11 cellular contexts compared by ENCODE assay signal in the genomic region with DNA sequence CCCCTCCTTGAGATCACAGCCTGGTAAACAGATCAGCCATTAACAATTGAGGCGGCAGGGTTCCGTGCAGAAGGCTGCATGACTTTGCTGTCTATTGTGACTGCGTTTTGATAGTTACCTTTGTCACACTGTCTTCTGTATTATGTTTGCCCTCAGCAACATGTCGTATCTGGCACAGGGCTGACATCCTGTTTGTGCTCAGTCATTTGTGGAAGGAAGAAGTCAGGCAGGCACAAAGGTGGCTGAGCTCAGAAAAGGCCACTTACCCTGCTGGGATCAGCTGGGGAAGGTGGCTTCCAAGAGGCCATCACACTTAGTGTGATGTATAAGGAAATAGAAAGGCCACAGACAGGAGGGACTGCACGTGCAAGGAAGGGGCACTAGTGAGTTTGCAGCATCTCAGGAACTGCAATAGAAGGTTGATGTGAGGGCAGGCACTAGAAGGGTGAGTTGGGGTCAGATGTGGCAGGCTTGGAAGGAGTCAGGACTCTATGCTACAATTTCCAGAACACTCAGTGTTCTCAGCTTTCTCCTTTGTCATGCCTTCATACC. TPM values are rescaled to one million over a fixed set of nuclear protein-coding genes. Genes with fewer than 3 reads are reported as not detected.
DNase-seq lines count a peak whose midpoint lies in the region; ATAC-seq and TF ChIP-seq lines count a peak whose summit lies in the region.
"Had no signal": no experiment of that assay in that cellular context is flagged by ENCODE, and none has a peak within 500 bp of the region (broad histone marks: within the 10 kb centered on the region; RNA-seq: fewer than 3 reads in every experiment).

No MANE protein-coding gene starts in this region.

- H3K36me3 Mint-ChIP-seq in activated naive CD4-positive, alpha-beta T cell treated with anti-CD3 and anti-CD28 coated beads, Interleukin-2, amount 10 ng/mL, durations not matched to agents 7 days and 5 days: peaks cover 67% of the 10 kb centered on the region
- peaks cover 79% of the 10 kb centered on the region for H3K36me3 Mint-ChIP-seq in activated CD8-positive, alpha-beta T cell treated with anti-CD3 and anti-CD28 coated beads, Interleukin-2, amount 10 ng/mL, durations not matched to agents 7 days and 5 days (ENCODE audit: low read depth)
- peaks cover 35% of the 10 kb centered on the region for H3K36me3 Mint-ChIP-seq in mesothelial cell of epicardium

- ATAC-seq in activated CD8-positive, alpha-beta T cell treated with anti-CD3 and anti-CD28 coated beads, Interleukin-2, amount 10 ng/mL, durations not matched to agents 7 days and 5 days: peak; percentile 80
- peak in 1 of 2 donors; percentile 34 for ATAC-seq in upper lobe of left lung (ENCODE audit: low FRiP score in 2 of 2)
- no peak for ATAC-seq in GM21723 (IDR thresholded peaks at IDR 0.05; ENCODE audit: unreplicated experiment)

- DNase-seq in activated naive CD4-positive, alpha-beta T cell treated with anti-CD3 and anti-CD28 coated beads, Interleukin-2, amount 10 ng/mL, durations not matched to agents 7 days and 5 days: peak; percentile 56
- no peak for DNase-seq in activated naive CD4-positive, alpha-beta T cell treated with Interleukin-2 at 50 U/mL for 16 hours
- DNase-seq in activated CD8-positive, alpha-beta T cell treated with anti-CD3 and anti-CD28 coated beads, Interleukin-2, amount 10 ng/mL, durations not matched to agents 7 days and 5 days: peak; percentile 52
- DNase-seq in mesothelial cell of epicardium (ENCODE audit: low spot score in 2 of 2, unreplicated experiment in 2 of 2) (no peak), upper lobe of left lung (no peak), SK-N-DZ (ENCODE audit: low spot score) (no peak), NCI-H2171 treated with DMSO at 0.1 percent for 48 hours (lab: John Stamatoyannopoulos, UW) (no peak)
- DNase-seq: glutamatergic neuron, tibial artery had no signal

- no peak for TF ChIP-seq CTCF in mesothelial cell of epicardium (IDR thresholded peaks at IDR 0.05; ENCODE audit: unreplicated experiment)
- TF ChIP-seq CTCF in upper lobe of left lung (IDR thresholded peaks at IDR 0.05): no peak

- no peaks in the 10 kb centered on the region for H3K27me3 ChIP-seq in upper lobe of left lung
- H3K27me3 ChIP-seq: tibial artery had no signal

- TF ChIP-seq EP300 in upper lobe of left lung (IDR thresholded peaks at IDR 0.05): no peak

- no peak overlapping the region for H3K4me3 ChIP-seq in upper lobe of left lung
- H3K4me3 ChIP-seq: SK-N-MC, tibial artery had no signal

- 36 to 46% methylated on average over 5 of the region's 5 CpGs for WGBS in upper lobe of left lung, 2 donors

- no peak for TF ChIP-seq POLR2A in upper lobe of left lung (IDR thresholded peaks at IDR 0.05)

- peaks cover 4% of the 10 kb centered on the region for H3K9me3 Mint-ChIP-seq in activated naive CD4-positive, alpha-beta T cell treated with anti-CD3 and anti-CD28 coated beads, Interleukin-2, amount 10 ng/mL, durations not matched to agents 7 days and 5 days
- peaks cover 8% of the 10 kb centered on the region for H3K9me3 Mint-ChIP-seq in activated CD8-positive, alpha-beta T cell treated with anti-CD3 and anti-CD28 coated beads, Interleukin-2, amount 10 ng/mL, durations not matched to agents 7 days and 5 days (ENCODE audit: insufficient read depth)
- H3K9me3 Mint-ChIP-seq in mesothelial cell of epicardium: peaks cover 7% of the 10 kb centered on the region

- H3K4me1 ChIP-seq in upper lobe of left lung: peaks cover 63 to 92% (median 78%) of the 10 kb centered on the region in 4 donors

- H3K4me1 Mint-ChIP-seq in activated naive CD4-positive, alpha-beta T cell treated with anti-CD3 and anti-CD28 coated beads, Interleukin-2, amount 10 ng/mL, durations not matched to agents 7 days and 5 days: peaks cover 65% of the 10 kb centered on the region
- H3K4me1 Mint-ChIP-seq in activated CD8-positive, alpha-beta T cell treated with anti-CD3 and anti-CD28 coated beads, Interleukin-2, amount 10 ng/mL, durations not matched to agents 7 days and 5 days (ENCODE audit: low read depth): peaks cover 58% of the 10 kb centered on the region
- peaks cover 15% of the 10 kb centered on the region for H3K4me1 Mint-ChIP-seq in mesothelial cell of epicardium

- peak overlapping the region; percentile 45 for H3K4me3 Mint-ChIP-seq in activated naive CD4-positive, alpha-beta T cell treated with anti-CD3 and anti-CD28 coated beads, Interleukin-2, amount 10 ng/mL, durations not matched to agents 7 days and 5 days
- H3K4me3 Mint-ChIP-seq in activated CD8-positive, alpha-beta T cell treated with anti-CD3 and anti-CD28 coated beads, Interleukin-2, amount 10 ng/mL, durations not matched to agents 7 days and 5 days: no peak overlapping the region
- no peak overlapping the region for H3K4me3 Mint-ChIP-seq in mesothelial cell of epicardium

- H3K36me3 ChIP-seq in upper lobe of left lung: peaks cover 0 to 43% (median 6%) of the 10 kb centered on the region in 4 donors

- peak overlapping the region; percentile 90 for H3K27ac Mint-ChIP-seq in activated naive CD4-positive, alpha-beta T cell treated with anti-CD3 and anti-CD28 coated beads, Interleukin-2, amount 10 ng/mL, durations not matched to agents 7 days and 5 days
- H3K27ac Mint-ChIP-seq in activated CD8-positive, alpha-beta T cell treated with anti-CD3 and anti-CD28 coated beads, Interleukin-2, amount 10 ng/mL, durations not matched to agents 7 days and 5 days: peak overlapping the region; percentile 84
- peak overlapping the region; percentile 40 for H3K27ac Mint-ChIP-seq in mesothelial cell of epicardium

- CTCF ChIA-PET in activated naive CD4-positive, alpha-beta T cell treated with anti-CD3 and anti-CD28 coated beads, Interleukin-2, amount 10 ng/mL, durations not matched to agents 7 days and 5 days (lab: Charles Lee): interaction anchor here (1.0 kb wide), 2 partner anchors 14 to 35 kb away, joined by 3 to 5 read pairs; no protein-coding TSS in a partner anchor
- CTCF ChIA-PET in activated CD8-positive, alpha-beta T cell treated with anti-CD3 and anti-CD28 coated beads, Interleukin-2, amount 10 ng/mL, durations not matched to agents 7 days and 5 days (lab: Charles Lee): interaction anchor here (0.8 to 10.8 kb wide), 9 partner anchors 11 to 57 kb away, joined by 3 to 85 read pairs (median 5); a partner anchor contains a TSS

- POLR2A ChIA-PET in activated CD8-positive, alpha-beta T cell treated with anti-CD3 and anti-CD28 coated beads, Interleukin-2, amount 10 ng/mL, durations not matched to agents 7 days and 5 days (lab: Charles Lee): interaction anchor here (1.1 to 4.0 kb wide), 2 partner anchors 13 to 22 kb away, joined by 3 to 37 read pairs; a partner anchor contains a TSS

- no peaks in the 10 kb centered on the region for H3K9me3 ChIP-seq in upper lobe of left lung
- H3K9me3 ChIP-seq: tibial artery had no signal

- peak overlapping the region in 3 of 4 donors; percentile 0 to 73 (median 45) for H3K27ac ChIP-seq in upper lobe of left lung
- H3K27ac ChIP-seq: SK-N-MC, tibial artery had no signal

- no peaks in the 10 kb centered on the region for H3K27me3 Mint-ChIP-seq in activated naive CD4-positive, alpha-beta T cell treated with anti-CD3 and anti-CD28 coated beads, Interleukin-2, amount 10 ng/mL, durations not matched to agents 7 days and 5 days
- H3K27me3 Mint-ChIP-seq in activated CD8-positive, alpha-beta T cell treated with anti-CD3 and anti-CD28 coated beads, Interleukin-2, amount 10 ng/mL, durations not matched to agents 7 days and 5 days (ENCODE audit: low read depth): no peaks in the 10 kb centered on the region
- no peaks in the 10 kb centered on the region for H3K27me3 Mint-ChIP-seq in mesothelial cell of epicardium (ENCODE audit: low read depth)

RNA-seq across cellular contexts. Expression of a gene that starts 13.4 kb away (rescaled TPM):
- total RNA-seq in activated CD8-positive, alpha-beta T cell treated with anti-CD3 and anti-CD28 coated beads, Interleukin-2, amount 10 ng/mL, durations not matched to agents 7 days and 5 days: 100 to 1,000 TPM; 108 to 115 TPM
- total RNA-seq in mesothelial cell of epicardium: 41.2 to 45.3 TPM (median 43.6 TPM) in 3 replicates
- total RNA-seq in upper lobe of left lung: 100 to 1,000 TPM in 2 of 6 donors, 10 to 100 TPM in 4; 63.1 to 247 (median 92.9) TPM
- 9.1 and 14.0 TPM in 2 replicates for polyA plus RNA-seq in SK-N-DZ (2014; cell fraction: cytosol; rRNA removed)
- 13.7 and 17.4 TPM in 2 replicates for polyA plus RNA-seq in SK-N-DZ (2014; cell fraction: nucleus; rRNA removed)

RNA-seq across cellular contexts. Expression of a gene that starts 15.8 kb away (rescaled TPM):
- total RNA-seq in activated CD8-positive, alpha-beta T cell treated with anti-CD3 and anti-CD28 coated beads, Interleukin-2, amount 10 ng/mL, durations not matched to agents 7 days and 5 days: 10 to 100 TPM; 10.8 to 10.9 TPM
- total RNA-seq in mesothelial cell of epicardium (11.1 to 13.7 TPM (median 11.9 TPM) in 3 replicates), upper lobe of left lung (10 to 100 TPM; 12.2 to 23.3 (median 18.3) TPM)
- polyA plus RNA-seq in SK-N-DZ (2014; cell fraction: cytosol; rRNA removed): 10.7 and 13.9 TPM in 2 replicates
- polyA plus RNA-seq in SK-N-DZ (2014; cell fraction: nucleus; rRNA removed): 6.9 and 16.8 TPM in 2 replicates

Comparison
In these comparisons a context has a peak if more than half of its experiments do, and no peak if none do; other contexts are left out.
1. DNase-seq: peak in activated naive CD4-positive, alpha-beta T cell treated with anti-CD3 and anti-CD28 coated beads, Interleukin-2, amount 10 ng/mL, durations not matched to agents 7 days and 5 days (single experiment) and activated CD8-positive, alpha-beta T cell treated with anti-CD3 and anti-CD28 coated beads, Interleukin-2, amount 10 ng/mL, durations not matched to agents 7 days and 5 days (single experiment); none in activated naive CD4-positive, alpha-beta T cell treated with Interleukin-2 at 50 U/mL for 16 hours (single experiment), mesothelial cell of epicardium (0 of 2), upper lobe of left lung (0 of 2), SK-N-DZ (single experiment) and NCI-H2171 treated with DMSO at 0.1 percent for 48 hours (single experiment).
2. H3K27ac Mint-ChIP-seq: peak in every context shown above with its lines; median percentile 90 in activated naive CD4-positive, alpha-beta T cell treated with anti-CD3 and anti-CD28 coated beads, Interleukin-2, amount 10 ng/mL, durations not matched to agents 7 days and 5 days; 84 in activated CD8-positive, alpha-beta T cell treated with anti-CD3 and anti-CD28 coated beads, Interleukin-2, amount 10 ng/mL, durations not matched to agents 7 days and 5 days; 40 in mesothelial cell of epicardium.